ENCODE assay signal across 20 cellular contexts in genomic region chr18:12540751-12541150, GRCh38.
DNase-seq lines count a peak whose midpoint lies in the region; ATAC-seq, FAIRE-seq and TF ChIP-seq lines count a peak whose summit lies in the region.
"Had no signal": no experiment of that assay in that cellular context is flagged by ENCODE, and none has a peak within 500 bp of the region (broad histone marks: within the 10 kb centered on the region; RNA-seq: fewer than 3 reads in every experiment).

No MANE protein-coding gene starts in this region.

- H3K9me3 ChIP-seq in left ventricle myocardium inferior (replicated peaks): peaks cover 30% of the 10 kb centered on the region

- peaks cover 7% of the 10 kb centered on the region for H3K27me3 Mint-ChIP-seq in activated CD8-positive, alpha-beta memory T cell treated with anti-CD3 and anti-CD28 coated beads, Interleukin-2, amount 10 ng/mL, durations not matched to agents 7 days and 5 days
- H3K27me3 Mint-ChIP-seq: CD4-positive, alpha-beta T cell had no signal

- no peak overlapping the region for H3K4me3 ChIP-seq in bronchial epithelial cell (ENCODE audit: low read depth, low read length)
- no peak overlapping the region for H3K4me3 ChIP-seq in left ventricle myocardium inferior
- H3K4me3 ChIP-seq: A549, GM12878, GM23248 had no signal

- H3K36me3 Mint-ChIP-seq in activated CD8-positive, alpha-beta memory T cell treated with anti-CD3 and anti-CD28 coated beads, Interleukin-2, amount 10 ng/mL, durations not matched to agents 7 days and 5 days: peaks cover 6% of the 10 kb centered on the region

- FAIRE-seq in bronchial epithelial cell (lab: Jason Lieb, UNC): no peak
- FAIRE-seq: A549, GM12878 had no signal

- CTCF ChIA-PET in activated CD8-positive, alpha-beta memory T cell treated with anti-CD3 and anti-CD28 coated beads, Interleukin-2, amount 10 ng/mL, durations not matched to agents 7 days and 5 days (lab: Charles Lee): no interaction called here

- no peak overlapping the region for H3K27ac Mint-ChIP-seq in activated CD8-positive, alpha-beta memory T cell treated with anti-CD3 and anti-CD28 coated beads, Interleukin-2, amount 10 ng/mL, durations not matched to agents 7 days and 5 days
- H3K27ac Mint-ChIP-seq: CD4-positive, alpha-beta T cell had no signal

- H3K4me1 ChIP-seq in foreskin keratinocyte (peaks cover 6% of the 10 kb centered on the region), left ventricle myocardium inferior (no peaks in the 10 kb centered on the region)
- H3K4me1 ChIP-seq: Caco-2 had no signal

- no peak for TF ChIP-seq CTCF in bronchial epithelial cell (IDR thresholded peaks at IDR 0.05; ENCODE audit: insufficient read depth, low read length, severe bottlenecking)
- TF ChIP-seq CTCF in foreskin keratinocyte (conservative IDR thresholded peaks at IDR 0.05): no peak
- TF ChIP-seq CTCF in left ventricle myocardium inferior (IDR thresholded peaks at IDR 0.05; ENCODE audit: borderline replicate concordance): no peak

- peak; percentile 71 for ATAC-seq in foreskin keratinocyte
- no peak for ATAC-seq in GM21515 (IDR thresholded peaks at IDR 0.05; ENCODE audit: unreplicated experiment)
- no peak for ATAC-seq in activated CD8-positive, alpha-beta memory T cell treated with anti-CD3 and anti-CD28 coated beads, Interleukin-2, amount 10 ng/mL, durations not matched to agents 7 days and 5 days
- ATAC-seq: A549 had no signal

- DNase-seq in DMS53 (lab: John Stamatoyannopoulos, UW) (peak; percentile 21), DMS53 treated with DMSO at 0.1 percent for 48 hours (lab: John Stamatoyannopoulos, UW; ENCODE audit: unreplicated experiment) (no peak), bronchial epithelial cell (ENCODE audit: low read depth) (peak; percentile 69), foreskin keratinocyte (peak; percentile 30 to 65), left ventricle myocardium inferior (no peak)
- DNase-seq in activated CD8-positive, alpha-beta memory T cell treated with anti-CD3 and anti-CD28 coated beads, Interleukin-2, amount 10 ng/mL, durations not matched to agents 7 days and 5 days: no peak
- DNase-seq: AML-193; Caco-2; CD4-positive, alpha-beta T cell; DMS153; DND-41; EL; GM23248; HCEC 1CT had no signal

- H3K9me3 Mint-ChIP-seq in activated CD8-positive, alpha-beta memory T cell treated with anti-CD3 and anti-CD28 coated beads, Interleukin-2, amount 10 ng/mL, durations not matched to agents 7 days and 5 days (ENCODE audit: low read depth): peaks cover 2% of the 10 kb centered on the region

- no peaks in the 10 kb centered on the region for H3K36me3 ChIP-seq in bronchial epithelial cell (ENCODE audit: control insufficient read depth, insufficient read depth, low read length)
- peaks cover 13% of the 10 kb centered on the region for H3K36me3 ChIP-seq in left ventricle myocardium inferior

- no peak overlapping the region for H3K4me3 Mint-ChIP-seq in activated CD8-positive, alpha-beta memory T cell treated with anti-CD3 and anti-CD28 coated beads, Interleukin-2, amount 10 ng/mL, durations not matched to agents 7 days and 5 days
- H3K4me3 Mint-ChIP-seq: CD4-positive, alpha-beta T cell had no signal

- peaks cover 19% of the 10 kb centered on the region for H3K4me1 Mint-ChIP-seq in activated CD8-positive, alpha-beta memory T cell treated with anti-CD3 and anti-CD28 coated beads, Interleukin-2, amount 10 ng/mL, durations not matched to agents 7 days and 5 days

- H3K27me3 ChIP-seq in bronchial epithelial cell (ENCODE audit: control insufficient read depth, insufficient read depth, low read length) (no peaks in the 10 kb centered on the region), foreskin keratinocyte (no peaks in the 10 kb centered on the region), left ventricle myocardium inferior (ENCODE audit: low read depth) (no peaks in the 10 kb centered on the region)

- H3K27ac ChIP-seq in foreskin keratinocyte (no peak overlapping the region), left ventricle myocardium inferior (replicated peaks) (no peak overlapping the region)
- H3K27ac ChIP-seq: 22Rv1, A549, C4-2B, GM23248, HL-60 had no signal

- intact Hi-C loops in left ventricle myocardium inferior (cut with micrococcal nuclease): no loop called here

Comparison
In these comparisons a context has a peak if more than half of its experiments do, and no peak if none do; other contexts are left out.
1. DNase-seq: peak in DMS53 (single experiment), bronchial epithelial cell (single experiment) and foreskin keratinocyte (2 of 2); none in DMS53 treated with DMSO at 0.1 percent for 48 hours (single experiment), activated CD8-positive, alpha-beta memory T cell treated with anti-CD3 and anti-CD28 coated beads, Interleukin-2, amount 10 ng/mL, durations not matched to agents 7 days and 5 days (single experiment) and left ventricle myocardium inferior (single experiment).